8 cellular contexts compared by ENCODE assay signal in the genomic region with DNA sequence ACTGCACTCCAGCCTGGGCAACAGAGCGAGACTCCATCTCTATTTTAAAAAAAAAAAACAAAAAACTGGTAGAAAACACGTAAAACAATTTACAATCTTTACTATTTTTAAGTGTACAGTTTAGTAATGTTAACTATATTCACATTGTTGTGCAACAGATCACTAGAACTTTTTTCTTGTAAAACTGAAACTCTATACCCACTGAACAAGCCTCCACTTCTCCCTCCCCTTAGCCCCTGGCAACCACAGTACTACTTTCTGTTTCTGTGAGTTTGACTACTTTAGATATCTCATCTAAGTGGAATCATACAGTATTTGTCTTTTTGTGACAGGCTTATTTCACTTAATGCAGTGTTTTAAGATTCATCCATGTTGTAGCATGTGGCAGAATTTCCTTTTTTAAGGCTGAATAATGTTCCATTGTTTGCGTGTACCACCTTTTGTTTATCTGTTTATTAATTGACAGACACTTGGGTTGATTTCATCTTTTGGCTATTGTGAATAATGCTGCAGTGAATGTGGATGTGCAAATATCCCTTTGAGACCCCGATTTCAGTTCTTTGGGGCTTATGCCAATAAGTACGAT. TPM values are rescaled to one million over a fixed set of nuclear protein-coding genes. Genes with fewer than 3 reads are reported as not detected.
DNase-seq lines count a peak whose midpoint lies in the region; ATAC-seq, FAIRE-seq and TF ChIP-seq lines count a peak whose summit lies in the region.

No MANE protein-coding gene starts in this region.

- no peak for FAIRE-seq in kidney (lab: Jason Lieb, UNC)

- peak overlapping the region; percentile 58 for H3K27ac Mint-ChIP-seq in activated naive CD8-positive, alpha-beta T cell treated with anti-CD3 and anti-CD28 coated beads for 36 hours
- H3K27ac Mint-ChIP-seq in Calu3 (ENCODE audit: unreplicated experiment): no peak overlapping the region

- CTCF ChIA-PET in Calu3 (lab: Charles Lee): no interaction called here

- DNase-seq in EH (ENCODE audit: low read depth) (peak; percentile 44), NAMALWA (ENCODE audit: low spot score) (no peak), kidney (no peak), Calu3 (no peak)
- DNase-seq in activated naive CD8-positive, alpha-beta T cell treated with anti-CD3 and anti-CD28 coated beads for 36 hours: peak; percentile 31
- DNase-seq in activated effector memory CD4-positive, alpha-beta T cell treated with Interleukin-2 at 50 U/mL for 16 hours: no peak

- H3K36me3 Mint-ChIP-seq in activated naive CD8-positive, alpha-beta T cell treated with anti-CD3 and anti-CD28 coated beads for 36 hours: peaks cover 47% of the 10 kb centered on the region
- H3K36me3 Mint-ChIP-seq in Calu3 (ENCODE audit: insufficient read depth, unreplicated experiment): no peaks in the 10 kb centered on the region

- TF ChIP-seq CTCF in kidney (IDR thresholded peaks at IDR 0.05; ENCODE audit: borderline replicate concordance, extremely low read depth, insufficient read depth) (no peak), Calu3 (IDR thresholded peaks at IDR 0.05; ENCODE audit: unreplicated experiment) (no peak)

- intact Hi-C loops in kidney (cut with DNase I): no loop called here
- intact Hi-C loops in Calu3 (cut with micrococcal nuclease; ENCODE audit: unreplicated experiment): no loop called here

- peak overlapping the region; percentile 35 for H3K4me3 Mint-ChIP-seq in activated naive CD8-positive, alpha-beta T cell treated with anti-CD3 and anti-CD28 coated beads for 36 hours
- H3K4me3 Mint-ChIP-seq in Calu3 (ENCODE audit: low read depth, unreplicated experiment): no peak overlapping the region

- H3K9me3 ChIP-seq in kidney (ENCODE audit: control insufficient read depth in 1 of 2, low read length in 2 of 2): no peaks in the 10 kb centered on the region

- no peak overlapping the region for H3K9ac ChIP-seq in kidney (ENCODE audit: low read length in 2 of 2)

- no peaks in the 10 kb centered on the region for H3K9me3 Mint-ChIP-seq in activated naive CD8-positive, alpha-beta T cell treated with anti-CD3 and anti-CD28 coated beads for 36 hours
- H3K9me3 Mint-ChIP-seq in Calu3 (ENCODE audit: low read depth, unreplicated experiment): no peaks in the 10 kb centered on the region

- H3K4me1 ChIP-seq in kidney (ENCODE audit: control insufficient read depth in 1 of 2, insufficient read depth in 1 of 2, low read depth in 1 of 2, low read length in 2 of 2): no peaks in the 10 kb centered on the region

- H3K4me1 Mint-ChIP-seq in activated naive CD8-positive, alpha-beta T cell treated with anti-CD3 and anti-CD28 coated beads for 36 hours: peaks cover 21% of the 10 kb centered on the region
- H3K4me1 Mint-ChIP-seq in Calu3 (ENCODE audit: low read depth, unreplicated experiment): peaks cover 2% of the 10 kb centered on the region

- H3K36me3 ChIP-seq in kidney (ENCODE audit: control insufficient read depth in 1 of 2, insufficient read depth in 2 of 2, low read length in 2 of 2): no peaks in the 10 kb centered on the region

- ATAC-seq in GM19455 (IDR thresholded peaks at IDR 0.05; ENCODE audit: unreplicated experiment) (peak; percentile 90), HG03159 (IDR thresholded peaks at IDR 0.05; ENCODE audit: unreplicated experiment) (peak; percentile 70)

- H3K27me3 Mint-ChIP-seq in activated naive CD8-positive, alpha-beta T cell treated with anti-CD3 and anti-CD28 coated beads for 36 hours: no peaks in the 10 kb centered on the region
- no peaks in the 10 kb centered on the region for H3K27me3 Mint-ChIP-seq in Calu3 (ENCODE audit: unreplicated experiment)

- no peak overlapping the region for H3K4me3 ChIP-seq in kidney (ENCODE audit: low read length in 2 of 2)

- H3K27ac ChIP-seq in kidney (ENCODE audit: low read depth in 2 of 2, low read length in 2 of 2): no peak overlapping the region

- BruUV-seq in Calu3 (replicated peaks; lab: Mats Ljungman, UMichigan): no TSS peak

RNA-seq across cellular contexts. Expression of a gene that starts 10.9 kb away (rescaled TPM):
- 100 to 1,000 TPM; 111 to 112 TPM for total RNA-seq in activated naive CD8-positive, alpha-beta T cell treated with anti-CD3 and anti-CD28 coated beads for 36 hours
- 29.0 TPM for total RNA-seq in kidney
- 14.9 TPM for polyA plus RNA-seq in kidney (ENCODE audit: insufficient read depth, low read depth, low replicate concordance)
- 18.7 and 27.8 TPM in 2 replicates for total RNA-seq in Calu3 (2022)

RNA-seq across cellular contexts. Expression of a gene that starts 23.0 kb away (rescaled TPM):
- 10 to 100 TPM; 13.4 to 13.9 TPM for total RNA-seq in activated naive CD8-positive, alpha-beta T cell treated with anti-CD3 and anti-CD28 coated beads for 36 hours
- total RNA-seq in kidney: 45.1 TPM
- 72.7 TPM for polyA plus RNA-seq in kidney (ENCODE audit: insufficient read depth, low read depth, low replicate concordance)
- total RNA-seq in Calu3 (2022): 23.5 and 30.6 TPM in 2 replicates

RNA-seq across cellular contexts. Expression of a gene that starts 32.2 kb away (rescaled TPM):
- 1 to 10 TPM; 8.1 to 8.2 TPM for total RNA-seq in activated naive CD8-positive, alpha-beta T cell treated with anti-CD3 and anti-CD28 coated beads for 36 hours
- total RNA-seq in kidney: 27.9 TPM
- 73.8 TPM for polyA plus RNA-seq in kidney (ENCODE audit: insufficient read depth, low read depth, low replicate concordance)
- total RNA-seq in Calu3 (2022): 11.4 and 14.2 TPM in 2 replicates

RNA-seq across cellular contexts. Expression of a gene that starts 39.4 kb away (rescaled TPM):
- 1 to 10 TPM; 6.8 to 7.0 TPM for total RNA-seq in activated naive CD8-positive, alpha-beta T cell treated with anti-CD3 and anti-CD28 coated beads for 36 hours
- total RNA-seq in kidney (15.1 TPM), Calu3 (2022) (22.1 and 26.5 TPM in 2 replicates)
- polyA plus RNA-seq in kidney (ENCODE audit: insufficient read depth, low read depth, low replicate concordance): 28.5 TPM

RNA-seq across cellular contexts. Expression of a gene that starts 44.3 kb away (rescaled TPM):
- 10 to 100 TPM; 50.9 to 51.2 TPM for total RNA-seq in activated naive CD8-positive, alpha-beta T cell treated with anti-CD3 and anti-CD28 coated beads for 36 hours
- total RNA-seq in kidney: 39.2 TPM
- polyA plus RNA-seq in kidney (ENCODE audit: insufficient read depth, low read depth, low replicate concordance): 19.0 TPM
- 42.9 and 45.7 TPM in 2 replicates for total RNA-seq in Calu3 (2022)

Comparison
In these comparisons a context has a peak if more than half of its experiments do, and no peak if none do; other contexts are left out.
1. DNase-seq: peak in EH (single experiment) and activated naive CD8-positive, alpha-beta T cell treated with anti-CD3 and anti-CD28 coated beads for 36 hours (single experiment); none in NAMALWA (single experiment), activated effector memory CD4-positive, alpha-beta T cell treated with Interleukin-2 at 50 U/mL for 16 hours (single experiment), kidney (single experiment) and Calu3 (single experiment).